Comparison of ENCODE assay signal across 10 cellular contexts in genomic region chr7:80453699-80454340, GRCh38. TPM values are rescaled to one million over a fixed set of nuclear protein-coding genes. Genes with fewer than 3 reads are reported as not detected.
A peak's percentile ranks its signal among the peaks of the same experiment; 100 is the strongest.
DNase-seq lines count a peak whose midpoint lies in the region; ATAC-seq and TF ChIP-seq lines count a peak whose summit lies in the region.
"Had no signal": no experiment of that assay in that cellular context is flagged by ENCODE, and none has a peak within 500 bp of the region (broad histone marks: within the 10 kb centered on the region; RNA-seq: fewer than 3 reads in every experiment).

No MANE protein-coding gene starts in this region.

- no peaks in the 10 kb centered on the region for H3K27me3 ChIP-seq in prostate gland (replicated peaks; ENCODE audit: insufficient read depth)

- peak in 3 of 4 experiments; percentile 26 to 49 (median 44) for TF ChIP-seq CTCF in prostate gland (IDR thresholded peaks at IDR 0.05)

- no peaks in the 10 kb centered on the region for H3K36me3 ChIP-seq in prostate gland

- ATAC-seq in stimulated activated naive CD8-positive, alpha-beta T cell treated with anti-CD3 and anti-CD28 coated beads, Interleukin-15, Interleukin-2, amounts not matched to agents 100 U/mL and 50 U/mL, for 24 hours = no peak
- no peak for ATAC-seq in HG03280 (IDR thresholded peaks at IDR 0.05; ENCODE audit: unreplicated experiment)

- TF ChIP-seq POLR2A in prostate gland (IDR thresholded peaks at IDR 0.05) = no peak

- no peak overlapping the region for H3K27ac ChIP-seq in prostate gland

- WGBS in prostate gland = 55% methylated on average over 2 of the region's 2 CpGs

- H3K4me1 ChIP-seq in prostate gland (replicated peaks) = no peaks in the 10 kb centered on the region

- no peaks in the 10 kb centered on the region for H3K9me3 ChIP-seq in prostate gland

- intact Hi-C loops in prostate gland (cut with DNase I) = no loop called here

- no peak overlapping the region for H3K4me3 ChIP-seq in prostate gland

- DNase-seq in NCI-H1105 treated with DMSO at 0.1 percent for 48 hours (lab: John Stamatoyannopoulos, UW) (peak; percentile 19), NCI-H1105 (lab: John Stamatoyannopoulos, UW) (no peak), NCI-H2227 treated with DMSO at 0.1 percent for 48 hours (lab: John Stamatoyannopoulos, UW) (peak; percentile 54), dedifferentiated amniotic fluid mesenchymal stem cell (ENCODE audit: extremely low spot score) (peak; percentile 53), prostate gland (ENCODE audit: low spot score) (no peak)
- DNase-seq in stimulated activated CD4-positive, alpha-beta T cell treated with anti-CD3 and anti-CD28 coated beads, Interleukin-4, amount 100 ng/mL, for 4 hours = no peak
- no peak for DNase-seq in stimulated activated naive CD8-positive, alpha-beta T cell treated with anti-CD3 and anti-CD28 coated beads, Interleukin-15, Interleukin-2, amounts not matched to agents 100 U/mL and 50 U/mL, for 24 hours
- DNase-seq: naive B cell had no signal

RNA-seq across cellular contexts. Expression of gene GNAT3, which starts 58.0 kb away (rescaled TPM):
- total RNA-seq in prostate gland = not detected
- total RNA-seq: T-helper 1 cell treated with Interleukin-12 subunit alpha and Interleukin-12 subunit beta and Interleukin-4 antibody, amounts not matched to agents 30 ng/mL and 1 ng/mL, for 36 hours had no signal

Comparison
In these comparisons a context has a peak if more than half of its experiments do, and no peak if none do; other contexts are left out.
1. DNase-seq: peak in NCI-H1105 treated with DMSO at 0.1 percent for 48 hours (single experiment), NCI-H2227 treated with DMSO at 0.1 percent for 48 hours (single experiment) and dedifferentiated amniotic fluid mesenchymal stem cell (single experiment); none in NCI-H1105 (single experiment), prostate gland (single experiment), stimulated activated CD4-positive, alpha-beta T cell treated with anti-CD3 and anti-CD28 coated beads, Interleukin-4, amount 100 ng/mL, for 4 hours (0 of 2) and stimulated activated naive CD8-positive, alpha-beta T cell treated with anti-CD3 and anti-CD28 coated beads, Interleukin-15, Interleukin-2, amounts not matched to agents 100 U/mL and 50 U/mL, for 24 hours (single experiment).